Comparison of ENCODE assay signal across 8 cellular contexts in genomic region chr10:3780056-3780765, GRCh38. TPM values are rescaled to one million over a fixed set of nuclear protein-coding genes. Genes with fewer than 3 reads are reported as not detected.
DNase-seq lines count a peak whose midpoint lies in the region; ATAC-seq, FAIRE-seq and TF ChIP-seq lines count a peak whose summit lies in the region.

No MANE protein-coding gene starts in this region.

- no peak for ATAC-seq in CD4-positive, alpha-beta T cell (ENCODE audit: poor library complexity)
- ATAC-seq in RWPE2 (ENCODE audit: low read depth) (no peak; the same call in 2 of the 3 replicates), GM19035 (IDR thresholded peaks at IDR 0.05; ENCODE audit: unreplicated experiment) (no peak), omental fat pad (ENCODE audit: low FRiP score) (no peak)

- no peaks in the 10 kb centered on the region for H3K27me3 Mint-ChIP-seq in CD4-positive, alpha-beta T cell

- no peaks in the 10 kb centered on the region for H4K20me1 ChIP-seq in endothelial cell of umbilical vein (replicated peaks; ENCODE audit: control insufficient read depth, extremely low read depth, insufficient read depth, low read length)

- H3K4me3 ChIP-seq in RWPE2 (ENCODE audit: severe bottlenecking) (peak overlapping the region; percentile 71), endothelial cell of umbilical vein (replicated peaks in 1 of 3; ENCODE audit: insufficient read depth in 1 of 3, low read depth in 1 of 3, low read length in 3 of 3) (peak overlapping the region; percentile 0 to 95 (median 89)), neutrophil (ENCODE audit: low read depth in 1 of 2, low read length in 1 of 2) (peak overlapping the region; percentile 93 to 99)

- peak overlapping the region; percentile 97 for H3K27ac Mint-ChIP-seq in CD4-positive, alpha-beta T cell

- TF ChIP-seq POLR2A in endothelial cell of umbilical vein (IDR thresholded peaks at IDR 0.05; ENCODE audit: low read depth, low read length): no peak

- H3K36me3 ChIP-seq in RWPE2 (ENCODE audit: low read depth): peaks cover 93% of the 10 kb centered on the region
- H3K36me3 ChIP-seq in endothelial cell of umbilical vein (ENCODE audit: control insufficient read depth in 2 of 2, extremely low read depth in 1 of 2, insufficient read depth in 2 of 2, low read length in 2 of 2): peaks cover 33 to 52% of the 10 kb centered on the region in 2 experiments
- H3K36me3 ChIP-seq in neutrophil: peaks cover 74% of the 10 kb centered on the region

- intact Hi-C loops in CD4-positive, alpha-beta T cell (cut with DNase I, micrococcal nuclease): loop anchor here (5.0 to 10.0 kb wide), 2 partner anchors 165 to 167 kb away; no protein-coding TSS in a partner anchor
- intact Hi-C loops in endothelial cell of umbilical vein (cut with micrococcal nuclease): no loop called here

- no TSS peak for BruUV-seq in endothelial cell of umbilical vein (replicated peaks; lab: Mats Ljungman, UMichigan)

- peak overlapping the region; percentile 91 for H3K4me3 Mint-ChIP-seq in CD4-positive, alpha-beta T cell

- no peaks in the 10 kb centered on the region for H3K27me3 ChIP-seq in CD4-positive, alpha-beta T cell (ENCODE audit: control insufficient read depth, insufficient read depth, low read length)
- no peaks in the 10 kb centered on the region for H3K27me3 ChIP-seq in RWPE2 (ENCODE audit: insufficient read depth, poor library complexity, severe bottlenecking)
- H3K27me3 ChIP-seq in endothelial cell of umbilical vein (ENCODE audit: control insufficient read depth in 2 of 2, insufficient read depth in 2 of 2, low read length in 2 of 2): no peaks in the 10 kb centered on the region
- no peaks in the 10 kb centered on the region for H3K27me3 ChIP-seq in neutrophil

- H3K27ac ChIP-seq in CD4-positive, alpha-beta T cell (ENCODE audit: low read depth, low read length): peak overlapping the region; percentile 99
- H3K27ac ChIP-seq in RWPE2 (ENCODE audit: poor library complexity, severe bottlenecking) (peak overlapping the region; percentile 99), endothelial cell of umbilical vein (ENCODE audit: insufficient read depth, low read depth, low read length) (peak overlapping the region; percentile 95), neutrophil (peak overlapping the region; percentile 95)

- H3K4me1 ChIP-seq in RWPE2 (ENCODE audit: insufficient read depth, poor library complexity, severe bottlenecking) (peaks cover 56% of the 10 kb centered on the region), endothelial cell of umbilical vein (ENCODE audit: control insufficient read depth, extremely low read depth, insufficient read depth, low read length) (peaks cover 57% of the 10 kb centered on the region), neutrophil (ENCODE audit: control insufficient read depth in 1 of 2, insufficient read depth in 1 of 2, low read depth in 1 of 2, low read length in 1 of 2) (peaks cover 75 to 76% of the 10 kb centered on the region in 2 experiments)

- H3K4me2 ChIP-seq in endothelial cell of umbilical vein (ENCODE audit: insufficient read depth, low read length): peak overlapping the region; percentile 95

- H3K9me3 ChIP-seq in CD4-positive, alpha-beta T cell (ENCODE audit: control insufficient read depth, low read length): no peaks in the 10 kb centered on the region
- H3K9me3 ChIP-seq in RWPE2 (ENCODE audit: severe bottlenecking): no peaks in the 10 kb centered on the region
- no peaks in the 10 kb centered on the region for H3K9me3 ChIP-seq in endothelial cell of umbilical vein (replicated peaks; ENCODE audit: control insufficient read depth, insufficient read depth, low read length)
- no peaks in the 10 kb centered on the region for H3K9me3 ChIP-seq in neutrophil

- H3K9me3 Mint-ChIP-seq in CD4-positive, alpha-beta T cell: no peaks in the 10 kb centered on the region

- dilution Hi-C loops in endothelial cell of umbilical vein (cut with MboI; ENCODE audit: extremely low pct_ligation_motif_present, low sequenced_read_pairs): no loop called here

- H3K79me2 ChIP-seq in endothelial cell of umbilical vein (ENCODE audit: control insufficient read depth, insufficient read depth, low read length): peaks cover 74% of the 10 kb centered on the region

- no peak for FAIRE-seq in endothelial cell of umbilical vein (lab: Jason Lieb, UNC)

- POLR2A ChIA-PET in CD4-positive, alpha-beta T cell (lab: Charles Lee): interaction anchor here (1.0 to 6.8 kb wide), 6 partner anchors 17 to 121 kb away, joined by 5 to 148 read pairs (median 56); no protein-coding TSS in a partner anchor
- POLR2A ChIA-PET in endothelial cell of umbilical vein (lab: Charles Lee): interaction anchor here (0.6 kb wide), 1 partner anchor 265 kb away, joined by 5 read pairs; no protein-coding TSS in a partner anchor

- peaks cover 95% of the 10 kb centered on the region for H3K36me3 Mint-ChIP-seq in CD4-positive, alpha-beta T cell (ENCODE audit: low read depth)

- H3K4me1 Mint-ChIP-seq in CD4-positive, alpha-beta T cell (ENCODE audit: low read depth): peaks cover 72% of the 10 kb centered on the region

- peak overlapping the region; percentile 100 for H3K9ac ChIP-seq in endothelial cell of umbilical vein (replicated peaks; ENCODE audit: extremely low read depth, insufficient read depth, low read length)

- TF ChIP-seq CTCF in CD4-positive, alpha-beta T cell (IDR thresholded peaks at IDR 0.05): no peak
- TF ChIP-seq CTCF in RWPE2 (IDR thresholded peaks at IDR 0.05; ENCODE audit: poor library complexity, severe bottlenecking) (no peak), endothelial cell of umbilical vein (IDR thresholded peaks at IDR 0.05; ENCODE audit: extremely low read depth in 1 of 2, insufficient read depth in 1 of 2, low read depth in 1 of 2, low read length in 2 of 2) (no peak), neutrophil (IDR thresholded peaks at IDR 0.05) (no peak), omental fat pad (IDR thresholded peaks at IDR 0.05) (no peak)

- no peak overlapping the region for H2AFZ ChIP-seq in endothelial cell of umbilical vein (ENCODE audit: low read depth, low read length)

- H3K9me1 ChIP-seq in endothelial cell of umbilical vein (replicated peaks; ENCODE audit: control insufficient read depth, extremely low read depth, insufficient read depth, low read length): no peaks in the 10 kb centered on the region

- CTCF ChIA-PET in CD4-positive, alpha-beta T cell (lab: Charles Lee): interaction anchor here (0.5 to 2.0 kb wide), 2 partner anchors 29 to 167 kb away, joined by 4 to 5 read pairs; no protein-coding TSS in a partner anchor
- CTCF ChIA-PET in endothelial cell of umbilical vein (lab: Charles Lee): interaction anchor here (1.2 to 2.6 kb wide), 2 partner anchors 540 to 583 kb away, joined by 7 to 24 read pairs; no protein-coding TSS in a partner anchor

- peak in 1 of 10 experiments; percentile 45 for DNase-seq in CD4-positive, alpha-beta T cell
- no peak for DNase-seq in RWPE2 (ENCODE audit: low spot score)
- DNase-seq in endothelial cell of umbilical vein (ENCODE audit: low read depth, low spot score): peak; percentile 44
- no peak for DNase-seq in omental fat pad (ENCODE audit: low spot score)
- no peak for DNase-seq in mesenteric fat pad (ENCODE audit: low spot score)
- no peak for DNase-seq in NOMO-1 treated with dmso at 0.1 percent for 144 hours (lab: John Stamatoyannopoulos, UW; ENCODE audit: unreplicated experiment)

TF ChIP-seq in endothelial cell of umbilical vein, 7 proteins besides CTCF, POLR2A, EP300 and RAD21:
- no peak for TF ChIP-seq FOS (IDR thresholded peaks at IDR 0.05; ENCODE audit: borderline replicate concordance, insufficient read depth, low read length)
- TF ChIP-seq POLR2AphosphoS5 (IDR thresholded peaks at IDR 0.05; ENCODE audit: insufficient read depth, low read depth, low read length): peak; percentile 59

RNA-seq across cellular contexts. Expression of gene KLF6, which starts 4.8 kb away (rescaled TPM):
- 100 to 1,000 TPM; 851 to 874 TPM for total RNA-seq in CD4-positive, alpha-beta T cell
- 307 and 330 TPM in 2 replicates for total RNA-seq in endothelial cell of umbilical vein
- 144 and 183 TPM in 2 replicates for polyA plus RNA-seq in endothelial cell of umbilical vein
- polyA plus RNA-seq in endothelial cell of umbilical vein (2011; cell fraction: cytosol; rRNA removed): 117 and 146 TPM in 2 replicates
- polyA plus RNA-seq in endothelial cell of umbilical vein (2011; cell fraction: nucleus; rRNA removed): 913 and 1,014 TPM in 2 replicates
- polyA plus RNA-seq in endothelial cell of umbilical vein (2012): 258 and 323 TPM in 2 replicates
- 717 and 821 TPM in 2 replicates for polyA minus RNA-seq in endothelial cell of umbilical vein
- polyA minus RNA-seq in endothelial cell of umbilical vein (2011; cell fraction: cytosol; rRNA and poly(A)+ RNA removed): 6.0 TPM
- polyA minus RNA-seq in endothelial cell of umbilical vein (2011; cell fraction: nucleus; rRNA and poly(A)+ RNA removed): 1,291 and 1,303 TPM in 2 replicates
- 100 to 1,000 TPM; 185 to 404 (median 276) TPM for total RNA-seq in omental fat pad
- total RNA-seq in mesenteric fat pad: 474 TPM
